19 cellular contexts compared by ENCODE assay signal in genomic region chrX:123917069-123917468, GRCh38. TPM values are rescaled to one million over a fixed set of nuclear protein-coding genes. Genes with fewer than 3 reads are reported as not detected.
A peak's percentile ranks its signal among the peaks of the same experiment; 100 is the strongest.
DNase-seq lines count a peak whose midpoint lies in the region; ATAC-seq and TF ChIP-seq lines count a peak whose summit lies in the region.
"Had no signal": no experiment of that assay in that cellular context is flagged by ENCODE, and none has a peak within 500 bp of the region (broad histone marks: within the 10 kb centered on the region; RNA-seq: fewer than 3 reads in every experiment).

No MANE protein-coding gene starts in this region.

- POLR2A ChIA-PET in MCF 10A (lab: Yijun Ruan, JAX), result interaction anchor here (1.0 kb wide), 1 partner anchor 9 kb away, joined by 4 read pairs; no protein-coding TSS in a partner anchor

- CTCF ChIA-PET in MCF 10A (lab: Yijun Ruan, JAX), result interaction anchor here (1.5 kb wide), 1 partner anchor 84 kb away, joined by 3 read pairs; no protein-coding TSS in a partner anchor

- intact Hi-C loops in MCF 10A (cut with micrococcal nuclease) (no loop called here), breast epithelium (cut with DNase I; ENCODE audit: low total_unique reads) (no loop called here), right lobe of liver (cut with DNase I) (no loop called here), natural killer cell (cut with micrococcal nuclease) (no loop called here)

- H3K36me3 Mint-ChIP-seq in MCF 10A (ENCODE audit: insufficient read depth, unreplicated experiment), result no peaks in the 10 kb centered on the region
- no peaks in the 10 kb centered on the region for H3K36me3 Mint-ChIP-seq in natural killer cell

- H3K9me3 Mint-ChIP-seq in MCF 10A (ENCODE audit: unreplicated experiment), result no peaks in the 10 kb centered on the region
- no peaks in the 10 kb centered on the region for H3K9me3 Mint-ChIP-seq in natural killer cell
- H3K9me3 Mint-ChIP-seq: IgD-negative memory B cell had no signal

- H3K4me3 ChIP-seq in breast epithelium, result no peak overlapping the region
- H3K4me3 ChIP-seq in choroid plexus epithelial cell (ENCODE audit: low read depth, low read length), result no peak overlapping the region
- no peak overlapping the region for H3K4me3 ChIP-seq in right lobe of liver
- H3K4me3 ChIP-seq in Peyer's patch, result no peak overlapping the region

- ATAC-seq in right lobe of liver (peak; percentile 33 to 71 (median 45)), GM19467 (IDR thresholded peaks at IDR 0.05; ENCODE audit: unreplicated experiment) (no peak), natural killer cell (no peak)

- H3K27me3 Mint-ChIP-seq in MCF 10A (ENCODE audit: insufficient read depth, unreplicated experiment) (no peaks in the 10 kb centered on the region), natural killer cell (ENCODE audit: low read depth in 2 of 2) (no peaks in the 10 kb centered on the region)
- H3K27me3 Mint-ChIP-seq: B cell, IgD-negative memory B cell had no signal

- DNase-seq in MCF 10A (ENCODE audit: unreplicated experiment), result no peak
- no peak for DNase-seq in breast epithelium (ENCODE audit: low spot score in 2 of 2)
- peak; percentile 11 for DNase-seq in choroid plexus epithelial cell (ENCODE audit: low read depth)
- no peak for DNase-seq in right lobe of liver
- DNase-seq in Peyer's patch, result no peak
- no peak for DNase-seq in natural killer cell
- DNase-seq: DMS 273 treated with DMSO at 0.1 percent for 48 hours, GOT3, HCEC 1CT, Karpas-422, NCI-H1694, NCI-H2081, NCI-H446, NCI-H526, Right ventricle myocardium superior had no signal

- H3K27ac ChIP-seq in breast epithelium (no peak overlapping the region), right lobe of liver (peak overlapping the region in 1 of 3 donors; percentile 50), Peyer's patch (no peak overlapping the region)

- H3K27ac Mint-ChIP-seq in MCF 10A (ENCODE audit: low read depth, unreplicated experiment), result no peak overlapping the region
- no peak overlapping the region for H3K27ac Mint-ChIP-seq in natural killer cell
- H3K27ac Mint-ChIP-seq: B cell, CD14-positive monocyte, IgD-negative memory B cell had no signal

- no peak for TF ChIP-seq CTCF in MCF 10A (IDR thresholded peaks at IDR 0.05; ENCODE audit: unreplicated experiment)
- TF ChIP-seq CTCF in breast epithelium (IDR thresholded peaks at IDR 0.05), result no peak
- TF ChIP-seq CTCF in choroid plexus epithelial cell (conservative IDR thresholded peaks at IDR 0.05; ENCODE audit: low read depth, low read length), result no peak
- no peak for TF ChIP-seq CTCF in right lobe of liver (IDR thresholded peaks at IDR 0.05)
- TF ChIP-seq CTCF in Peyer's patch (IDR thresholded peaks at IDR 0.05), result no peak
- TF ChIP-seq CTCF in natural killer cell (IDR thresholded peaks at IDR 0.05), result no peak

- no peaks in the 10 kb centered on the region for H3K4me1 Mint-ChIP-seq in MCF 10A (ENCODE audit: insufficient read depth, unreplicated experiment)
- H3K4me1 Mint-ChIP-seq in natural killer cell, result no peaks in the 10 kb centered on the region
- H3K4me1 Mint-ChIP-seq: B cell, CD14-positive monocyte, IgD-negative memory B cell had no signal

- no peaks in the 10 kb centered on the region for H3K4me1 ChIP-seq in breast epithelium
- H3K4me1 ChIP-seq in right lobe of liver, result peaks cover 0 to 9% (median 0%) of the 10 kb centered on the region in 4 donors
- no peaks in the 10 kb centered on the region for H3K4me1 ChIP-seq in Peyer's patch

- H3K27me3 ChIP-seq in breast epithelium (no peaks in the 10 kb centered on the region), right lobe of liver (no peaks in the 10 kb centered on the region), Peyer's patch (no peaks in the 10 kb centered on the region)

- H3K4me3 Mint-ChIP-seq in MCF 10A (ENCODE audit: unreplicated experiment) (no peak overlapping the region), natural killer cell (no peak overlapping the region)
- H3K4me3 Mint-ChIP-seq: B cell, CD14-positive monocyte, IgD-negative memory B cell had no signal

- TF ChIP-seq POLR2A in breast epithelium (IDR thresholded peaks at IDR 0.05) (no peak), right lobe of liver (IDR thresholded peaks at IDR 0.05) (no peak), Peyer's patch (IDR thresholded peaks at IDR 0.05) (no peak)

- H3K9me3 ChIP-seq in breast epithelium (no peaks in the 10 kb centered on the region), right lobe of liver (no peaks in the 10 kb centered on the region), Peyer's patch (no peaks in the 10 kb centered on the region)

- no peaks in the 10 kb centered on the region for H3K36me3 ChIP-seq in breast epithelium
- H3K36me3 ChIP-seq in right lobe of liver, result no peaks in the 10 kb centered on the region
- no peaks in the 10 kb centered on the region for H3K36me3 ChIP-seq in Peyer's patch

- BruUV-seq in MCF 10A (replicated peaks; lab: Mats Ljungman, UMichigan), result TSS peak; percentile 17

RNA-seq across cellular contexts. Expression of gene STAG2, which starts 44.4 kb away (rescaled TPM):
- total RNA-seq in MCF 10A (2022) (71.5 and 80.7 TPM in 2 replicates), breast epithelium (100 to 1,000 TPM in 1 of 3 donors, 10 to 100 TPM in 2; 79.2 to 114 (median 83.2) TPM), right lobe of liver (10 to 100 TPM; 17.1 to 27.5 (median 23.9) TPM), Peyer's patch (10 to 100 TPM; 39.6 to 83.3 (median 54.0) TPM), natural killer cell (10 to 100 TPM; 91.7 to 97.2 (median 92.4) TPM)

RNA-seq across cellular contexts. Expression of gene XIAP, which starts 57.2 kb away (rescaled TPM):
- total RNA-seq in MCF 10A (2022) (62.1 and 62.9 TPM in 2 replicates), breast epithelium (10 to 100 TPM; 38.7 to 47.6 (median 44.2) TPM), right lobe of liver (10 to 100 TPM; 15.4 to 28.0 (median 24.7) TPM), Peyer's patch (10 to 100 TPM; 27.7 to 46.2 (median 37.9) TPM), natural killer cell (10 to 100 TPM; 32.2 to 44.9 (median 40.2) TPM)

Comparison
In these comparisons a context has a peak if more than half of its experiments do, and no peak if none do; other contexts are left out.
1. ATAC-seq: peak in right lobe of liver (4 of 4); none in GM19467 (single experiment) and natural killer cell (0 of 3).